Comparison of ENCODE assay signal across 42 cellular contexts in genomic region chr12:16297521-16297920, GRCh38. TPM values are rescaled to one million over a fixed set of nuclear protein-coding genes. Genes with fewer than 3 reads are reported as not detected.
"Had no signal": no experiment of that assay in that cellular context is flagged by ENCODE, and none has a peak within 500 bp of the region (broad histone marks: within the 10 kb centered on the region; RNA-seq: fewer than 3 reads in every experiment).

No MANE protein-coding gene starts in this region.

- H3K27ac Mint-ChIP-seq: activated CD4-positive, alpha-beta memory T cell treated with anti-CD3 and anti-CD28 coated beads for 36 hours; activated CD4-positive, alpha-beta T cell treated with anti-CD3 and anti-CD28 coated beads for 36 hours; activated CD4-positive, alpha-beta T cell treated with anti-CD3 and anti-CD28 coated beads, Interleukin-2, amount 10 ng/mL, durations not matched to agents 24 days and 14 days; activated CD8-positive, alpha-beta memory T cell treated with anti-CD3 and anti-CD28 coated beads, Interleukin-2, amount 10 ng/mL, durations not matched to agents 7 days and 5 days; activated CD8-positive, alpha-beta T cell treated with anti-CD3 and anti-CD28 coated beads, Interleukin-2, amount 10 ng/mL, durations not matched to agents 7 days and 5 days; activated naive CD4-positive, alpha-beta T cell treated with anti-CD3 and anti-CD28 coated beads for 36 hours; activated naive CD4-positive, alpha-beta T cell treated with anti-CD3 and anti-CD28 coated beads, Interleukin-2, amount 50 U/mL, for 24 hours; activated naive CD8-positive, alpha-beta T cell treated with anti-CD3 and anti-CD28 coated beads for 36 hours; activated naive CD8-positive, alpha-beta T cell treated with anti-CD3 and anti-CD28 coated beads, Interleukin-2, amount 50 U/mL, for 24 hours; activated T-helper 1 cell treated with anti-CD3 and anti-CD28 coated beads, Interleukin-12 subunit alpha, Interleukin-12 subunit beta, Interleukin-2, Interleukin-4 antibody, amounts not matched to agents 30 ng/mL and 10 ng/mL and 1 ng/mL, durations not matched to agents 14 hours and 24 hours and 36 hours; activated T-helper 2 cell treated with anti-CD3 and anti-CD28 coated beads, Interferon-gamma antibody, Interleukin-2, Interleukin-4, amounts not matched to agents 10 μg/mL and 5 μg/mL and 100 μg/mL, durations not matched to agents 14 hours and 24 hours and 36 hours; dendritic cell treated with granulocyte-macrophage colony-stimulating factor and Interleukin-4, amounts not matched to agents 40 ng/mL and 50 ng/mL, for 4 days; endodermal cell had no signal

- H3K4me1 Mint-ChIP-seq: activated CD4-positive, alpha-beta T cell treated with anti-CD3 and anti-CD28 coated beads for 36 hours; activated CD4-positive, alpha-beta T cell treated with anti-CD3 and anti-CD28 coated beads, Interleukin-2, amount 10 ng/mL, durations not matched to agents 24 days and 14 days; activated CD8-positive, alpha-beta memory T cell treated with anti-CD3 and anti-CD28 coated beads, Interleukin-2, amount 10 ng/mL, durations not matched to agents 7 days and 5 days; activated naive CD4-positive, alpha-beta T cell treated with anti-CD3 and anti-CD28 coated beads, Interleukin-2, amount 50 U/mL, for 24 hours; activated naive CD8-positive, alpha-beta T cell treated with anti-CD3 and anti-CD28 coated beads for 36 hours; activated naive CD8-positive, alpha-beta T cell treated with anti-CD3 and anti-CD28 coated beads, Interleukin-2, amount 50 U/mL, for 24 hours; central memory CD8-positive, alpha-beta T cell had no signal

- H3K27ac ChIP-seq: adrenal gland, brain microvascular endothelial cell, coronary artery, dorsolateral prefrontal cortex, epithelial cell of prostate, esophagus squamous epithelium, gastroesophageal sphincter had no signal

- H3K4me1 ChIP-seq: adrenal gland, esophagus squamous epithelium, gastroesophageal sphincter had no signal

- H3K4me3 Mint-ChIP-seq: activated CD4-positive, alpha-beta memory T cell treated with anti-CD3 and anti-CD28 coated beads for 36 hours; activated CD4-positive, alpha-beta T cell treated with anti-CD3 and anti-CD28 coated beads for 36 hours; activated CD4-positive, alpha-beta T cell treated with anti-CD3 and anti-CD28 coated beads, Interleukin-2, amount 10 ng/mL, durations not matched to agents 24 days and 14 days; activated CD8-positive, alpha-beta memory T cell treated with anti-CD3 and anti-CD28 coated beads, Interleukin-2, amount 10 ng/mL, durations not matched to agents 7 days and 5 days; activated CD8-positive, alpha-beta T cell treated with anti-CD3 and anti-CD28 coated beads, Interleukin-2, amount 10 ng/mL, durations not matched to agents 7 days and 5 days; activated naive CD4-positive, alpha-beta T cell treated with anti-CD3 and anti-CD28 coated beads for 36 hours; activated naive CD4-positive, alpha-beta T cell treated with anti-CD3 and anti-CD28 coated beads, Interleukin-2, amount 50 U/mL, for 24 hours; activated naive CD8-positive, alpha-beta T cell treated with anti-CD3 and anti-CD28 coated beads for 36 hours; activated naive CD8-positive, alpha-beta T cell treated with anti-CD3 and anti-CD28 coated beads, Interleukin-2, amount 50 U/mL, for 24 hours; activated T-helper 1 cell treated with anti-CD3 and anti-CD28 coated beads, Interleukin-12 subunit alpha, Interleukin-12 subunit beta, Interleukin-2, Interleukin-4 antibody, amounts not matched to agents 30 ng/mL and 10 ng/mL and 1 ng/mL, durations not matched to agents 14 hours and 24 hours and 36 hours; central memory CD8-positive, alpha-beta T cell; dendritic cell treated with granulocyte-macrophage colony-stimulating factor and Interleukin-4, amounts not matched to agents 40 ng/mL and 50 ng/mL, for 4 days; endodermal cell had no signal

- H3K27me3 ChIP-seq: adrenal gland, brain microvascular endothelial cell, dorsolateral prefrontal cortex, esophagus squamous epithelium, gastroesophageal sphincter had no signal

- H3K36me3 Mint-ChIP-seq: activated CD4-positive, alpha-beta memory T cell treated with anti-CD3 and anti-CD28 coated beads for 36 hours; activated CD8-positive, alpha-beta memory T cell treated with anti-CD3 and anti-CD28 coated beads, Interleukin-2, amount 10 ng/mL, durations not matched to agents 7 days and 5 days; activated naive CD4-positive, alpha-beta T cell treated with anti-CD3 and anti-CD28 coated beads, Interleukin-2, amount 50 U/mL, for 24 hours; activated naive CD8-positive, alpha-beta T cell treated with anti-CD3 and anti-CD28 coated beads for 36 hours had no signal

- H3K9me3 Mint-ChIP-seq: activated CD4-positive, alpha-beta T cell treated with anti-CD3 and anti-CD28 coated beads, Interleukin-2, amount 10 ng/mL, durations not matched to agents 24 days and 14 days; activated naive CD4-positive, alpha-beta T cell treated with anti-CD3 and anti-CD28 coated beads for 36 hours; activated naive CD8-positive, alpha-beta T cell treated with anti-CD3 and anti-CD28 coated beads for 36 hours; activated naive CD8-positive, alpha-beta T cell treated with anti-CD3 and anti-CD28 coated beads, Interleukin-2, amount 50 U/mL, for 24 hours; activated T-helper 2 cell treated with anti-CD3 and anti-CD28 coated beads, Interferon-gamma antibody, Interleukin-2, Interleukin-4, amounts not matched to agents 10 μg/mL and 5 μg/mL and 100 μg/mL, durations not matched to agents 14 hours and 24 hours and 36 hours; dendritic cell treated with granulocyte-macrophage colony-stimulating factor and Interleukin-4, amounts not matched to agents 40 ng/mL and 50 ng/mL, for 4 days; endodermal cell had no signal

- DNase-seq: activated CD4-positive, alpha-beta memory T cell treated with anti-CD3 and anti-CD28 coated beads for 36 hours; activated CD4-positive, alpha-beta T cell treated with anti-CD3 and anti-CD28 coated beads for 36 hours; activated CD4-positive, alpha-beta T cell treated with anti-CD3 and anti-CD28 coated beads, Interleukin-2, amount 10 ng/mL, durations not matched to agents 24 days and 14 days; activated CD4-positive, CD25-positive, alpha-beta regulatory T cell; activated CD4-positive, CD25-positive, alpha-beta regulatory T cell treated with anti-CD3 and anti-CD28 coated beads, Interleukin-2, amount 50 U/mL, for 72 hours; activated CD8-positive, alpha-beta memory T cell treated with anti-CD3 and anti-CD28 coated beads, Interleukin-2, amount 10 ng/mL, durations not matched to agents 7 days and 5 days; activated CD8-positive, alpha-beta memory T cell treated with anti-CD3 and anti-CD28 coated beads, Interleukin-2, amount 50 U/mL, for 4 hours; activated CD8-positive, alpha-beta T cell treated with anti-CD3 and anti-CD28 coated beads, Interleukin-2, amount 10 ng/mL, durations not matched to agents 7 days and 5 days; activated effector memory CD4-positive, alpha-beta T cell treated with anti-CD3 and anti-CD28 coated beads, Interleukin-2, amount 50 U/mL, for 16 hours; activated naive CD4-positive, alpha-beta T cell treated with anti-CD3 and anti-CD28 coated beads for 36 hours; activated naive CD8-positive, alpha-beta T cell treated with anti-CD3 and anti-CD28 coated beads for 36 hours; activated naive CD8-positive, alpha-beta T cell treated with anti-CD3 and anti-CD28 coated beads, Interleukin-2, amount 50 U/mL, for 24 hours; activated T-cell treated with anti-CD3 and anti-CD28 coated beads, Interleukin-2, amount 50 U/mL, for 1 hour; activated T-cell treated with anti-CD3 and anti-CD28 coated beads, Interleukin-2, amount 50 U/mL, for 48 hours; adrenal gland; amygdala; aorta; brain microvascular endothelial cell; dorsolateral prefrontal cortex; effector memory CD4-positive, alpha-beta T cell; endodermal cell; esophagus squamous epithelium; foreskin melanocyte; head of caudate nucleus; T-helper 2 cell had no signal

- H3K36me3 ChIP-seq: adrenal gland, brain microvascular endothelial cell, esophagus squamous epithelium, gastroesophageal sphincter had no signal

- H3K4me3 ChIP-seq: adrenal gland, coronary artery, dorsolateral prefrontal cortex, esophagus squamous epithelium, gastroesophageal sphincter had no signal

- ATAC-seq: activated CD4-positive, alpha-beta T cell treated with anti-CD3 and anti-CD28 coated beads for 36 hours; activated CD8-positive, alpha-beta memory T cell treated with anti-CD3 and anti-CD28 coated beads, Interleukin-2, amount 10 ng/mL, durations not matched to agents 7 days and 5 days; activated CD8-positive, alpha-beta T cell treated with anti-CD3 and anti-CD28 coated beads, Interleukin-2, amount 10 ng/mL, durations not matched to agents 7 days and 5 days; activated naive CD8-positive, alpha-beta T cell treated with anti-CD3 and anti-CD28 coated beads, Interleukin-2, amount 50 U/mL, for 24 hours; gastroesophageal sphincter had no signal

- H3K27me3 Mint-ChIP-seq: activated CD4-positive, alpha-beta memory T cell treated with anti-CD3 and anti-CD28 coated beads for 36 hours; activated CD4-positive, alpha-beta T cell treated with anti-CD3 and anti-CD28 coated beads for 36 hours; activated CD4-positive, alpha-beta T cell treated with anti-CD3 and anti-CD28 coated beads, Interleukin-2, amount 10 ng/mL, durations not matched to agents 24 days and 14 days; activated CD8-positive, alpha-beta memory T cell treated with anti-CD3 and anti-CD28 coated beads, Interleukin-2, amount 10 ng/mL, durations not matched to agents 7 days and 5 days; activated naive CD4-positive, alpha-beta T cell treated with anti-CD3 and anti-CD28 coated beads, Interleukin-2, amount 50 U/mL, for 24 hours; activated naive CD8-positive, alpha-beta T cell treated with anti-CD3 and anti-CD28 coated beads for 36 hours; activated naive CD8-positive, alpha-beta T cell treated with anti-CD3 and anti-CD28 coated beads, Interleukin-2, amount 50 U/mL, for 24 hours; central memory CD8-positive, alpha-beta T cell; dendritic cell treated with granulocyte-macrophage colony-stimulating factor and Interleukin-4, amounts not matched to agents 40 ng/mL and 50 ng/mL, for 4 days had no signal

RNA-seq across cellular contexts. Expression of gene SLC15A5, which starts 20.0 kb away (rescaled TPM):
- total RNA-seq: activated CD4-positive, alpha-beta memory T cell treated with anti-CD3 and anti-CD28 coated beads for 36 hours; activated CD4-positive, alpha-beta T cell treated with anti-CD3 and anti-CD28 coated beads for 36 hours; activated CD4-positive, alpha-beta T cell treated with anti-CD3 and anti-CD28 coated beads, Interleukin-2, amount 10 ng/mL, durations not matched to agents 24 days and 14 days; activated CD8-positive, alpha-beta memory T cell treated with anti-CD3 and anti-CD28 coated beads for 36 hours; activated CD8-positive, alpha-beta memory T cell treated with anti-CD3 and anti-CD28 coated beads, Interleukin-2, amount 10 ng/mL, durations not matched to agents 7 days and 5 days; activated CD8-positive, alpha-beta T cell treated with anti-CD3 and anti-CD28 coated beads, Interleukin-2, amount 10 ng/mL, durations not matched to agents 7 days and 5 days; activated naive CD4-positive, alpha-beta T cell treated with anti-CD3 and anti-CD28 coated beads for 36 hours; activated naive CD8-positive, alpha-beta T cell treated with anti-CD3 and anti-CD28 coated beads for 36 hours; activated T-helper 1 cell treated with anti-CD3 and anti-CD28 coated beads, Interleukin-12 subunit alpha, Interleukin-12 subunit beta, Interleukin-2, Interleukin-4 antibody, amounts not matched to agents 30 ng/mL and 10 ng/mL and 1 ng/mL, durations not matched to agents 14 hours and 24 hours and 36 hours; activated T-helper 2 cell treated with anti-CD3 and anti-CD28 coated beads, Interferon-gamma antibody, Interleukin-2, Interleukin-4, amounts not matched to agents 10 μg/mL and 5 μg/mL and 100 μg/mL, durations not matched to agents 14 hours and 24 hours and 36 hours; adrenal gland; aorta; bronchial epithelial cell; cardiac septum; cerebellum; endodermal cell; esophagus squamous epithelium; fibroblast of lung; fibroblast of villous mesenchyme; gastroesophageal sphincter; glomerular endothelial cell; T-helper 1 cell treated with Interleukin-12 subunit alpha and Interleukin-12 subunit beta and Interleukin-4 antibody, amounts not matched to agents 30 ng/mL and 1 ng/mL, for 36 hours had no signal
- polyA plus RNA-seq: adrenal gland, aorta, esophagus, fibroblast of lung had no signal

RNA-seq across cellular contexts. Expression of gene MGST1, which starts 49.9 kb away (rescaled TPM):
- total RNA-seq: activated CD4-positive, alpha-beta memory T cell treated with anti-CD3 and anti-CD28 coated beads for 36 hours; activated CD4-positive, alpha-beta T cell treated with anti-CD3 and anti-CD28 coated beads for 36 hours; activated CD8-positive, alpha-beta memory T cell treated with anti-CD3 and anti-CD28 coated beads for 36 hours; activated CD8-positive, alpha-beta memory T cell treated with anti-CD3 and anti-CD28 coated beads, Interleukin-2, amount 10 ng/mL, durations not matched to agents 7 days and 5 days; activated CD8-positive, alpha-beta T cell treated with anti-CD3 and anti-CD28 coated beads, Interleukin-2, amount 10 ng/mL, durations not matched to agents 7 days and 5 days; activated naive CD4-positive, alpha-beta T cell treated with anti-CD3 and anti-CD28 coated beads for 36 hours; activated naive CD8-positive, alpha-beta T cell treated with anti-CD3 and anti-CD28 coated beads for 36 hours had no signal
